Comparison of ENCODE assay signal across 1 cellular context in genomic region chr2:105336786-105337121, GRCh38.
TF ChIP-seq lines count a peak whose summit lies in the region.

No MANE protein-coding gene starts in this region.

TF ChIP-seq in SK-N-SH, 30 proteins besides CTCF, POLR2A, EP300 and RAD21 (continued from another document):
- no peak for TF ChIP-seq ZBTB33 (IDR thresholded peaks at IDR 0.05; ENCODE audit: borderline replicate concordance, low read depth)
- no peak for TF ChIP-seq SIN3A (IDR thresholded peaks at IDR 0.05; ENCODE audit: borderline replicate concordance, low read depth, low read length)
- TF ChIP-seq RXRA (IDR thresholded peaks at IDR 0.05; ENCODE audit: borderline replicate concordance, low read depth) = no peak
- TF ChIP-seq IRF3 (IDR thresholded peaks at IDR 0.05; ENCODE audit: low read depth, low read length) = no peak
- TF ChIP-seq MXI1 (IDR thresholded peaks at IDR 0.05; ENCODE audit: low read depth, low read length) = no peak
- no peak for TF ChIP-seq FOSL2 (IDR thresholded peaks at IDR 0.05; ENCODE audit: borderline replicate concordance, low read depth)
- TF ChIP-seq NRF1 (IDR thresholded peaks at IDR 0.05; ENCODE audit: low read depth, low read length) = no peak
- no peak for TF ChIP-seq TCF12 (IDR thresholded peaks at IDR 0.05)
- TF ChIP-seq JUND (IDR thresholded peaks at IDR 0.05) = no peak
- no peak for TF ChIP-seq ELF1 (IDR thresholded peaks at IDR 0.05)
- no peak for TF ChIP-seq SMC3 (IDR thresholded peaks at IDR 0.05; ENCODE audit: low read depth, low read length)
- TF ChIP-seq TEAD4 (IDR thresholded peaks at IDR 0.05; ENCODE audit: borderline replicate concordance, insufficient read depth) = no peak
- no peak for TF ChIP-seq GABPA (IDR thresholded peaks at IDR 0.05; ENCODE audit: low read depth)
